In genomic region chr14:23538785-23539184, GRCh38 we compare ENCODE assay signal across 10 cellular contexts. TPM values are rescaled to one million over a fixed set of nuclear protein-coding genes. Genes with fewer than 3 reads are reported as not detected.
DNase-seq lines count a peak whose midpoint lies in the region; ATAC-seq and TF ChIP-seq lines count a peak whose summit lies in the region.
"Had no signal": no experiment of that assay in that cellular context is flagged by ENCODE, and none has a peak within 500 bp of the region (broad histone marks: within the 10 kb centered on the region; RNA-seq: fewer than 3 reads in every experiment).

No MANE protein-coding gene starts in this region.

- H3K27ac ChIP-seq in ectodermal cell (ENCODE audit: insufficient read depth, low read depth, low read length, poor library complexity, severe bottlenecking): peak overlapping the region; percentile 64
- H3K27ac ChIP-seq in body of pancreas: no peak overlapping the region
- H3K27ac ChIP-seq: Peyer's patch had no signal

- TF ChIP-seq POLR2A in body of pancreas (IDR thresholded peaks at IDR 0.05): no peak

- H3K27ac Mint-ChIP-seq in mesothelial cell of epicardium: peak overlapping the region; percentile 22

- peaks cover 3% of the 10 kb centered on the region for H3K36me3 Mint-ChIP-seq in mesothelial cell of epicardium

- H3K27me3 Mint-ChIP-seq in mesothelial cell of epicardium (ENCODE audit: low read depth): no peaks in the 10 kb centered on the region

- intact Hi-C loops in body of pancreas (cut with DNase I): no loop called here

- 11 to 18% methylated on average over 7 of the region's 7 CpGs for WGBS in ectodermal cell, 2 experiments
- WGBS in body of pancreas, 2 donors: 52 to 55% methylated on average over 7 of the region's 7 CpGs

- H3K9me3 ChIP-seq in ectodermal cell (ENCODE audit: control insufficient read depth, low read length): no peaks in the 10 kb centered on the region
- no peaks in the 10 kb centered on the region for H3K9me3 ChIP-seq in body of pancreas
- H3K9me3 ChIP-seq: Peyer's patch had no signal

- no peak for ATAC-seq in body of pancreas

- DNase-seq in ELF-1 (ENCODE audit: low read depth, low spot score): peak; percentile 58
- DNase-seq in NCI-H2196 treated with DMSO at 0.1 percent for 48 hours (lab: John Stamatoyannopoulos, UW; ENCODE audit: unreplicated experiment): peak; percentile 51
- DNase-seq in mesothelial cell of epicardium (ENCODE audit: low spot score in 2 of 2, unreplicated experiment in 2 of 2): no peak
- no peak for DNase-seq in MV-4-11 (lab: John Stamatoyannopoulos, UW)
- no peak for DNase-seq in stimulated activated naive CD4-positive, alpha-beta T cell treated with Interleukin-2 at 50 U/mL for 16 hours (lab: John Stamatoyannopoulos, UW)
- no peak for DNase-seq in DMS114 treated with DMSO at 0.1 percent for 48 hours (lab: John Stamatoyannopoulos, UW; ENCODE audit: unreplicated experiment)
- no peak for DNase-seq in body of pancreas
- DNase-seq: Peyer's patch had no signal

- H3K4me3 Mint-ChIP-seq in mesothelial cell of epicardium: peak overlapping the region; percentile 20

- H3K36me3 ChIP-seq in ectodermal cell (ENCODE audit: control insufficient read depth, insufficient read depth, low read length): peaks cover 7% of the 10 kb centered on the region
- H3K36me3 ChIP-seq in body of pancreas (replicated peaks in 1 of 2; ENCODE audit: insufficient read depth in 1 of 2, low read depth in 2 of 2): no peaks in the 10 kb centered on the region
- H3K36me3 ChIP-seq: Peyer's patch had no signal

- H3K27me3 ChIP-seq in ectodermal cell (ENCODE audit: control insufficient read depth, insufficient read depth, low read length, poor library complexity, severe bottlenecking): no peaks in the 10 kb centered on the region
- H3K27me3 ChIP-seq in body of pancreas: no peaks in the 10 kb centered on the region
- H3K27me3 ChIP-seq: Peyer's patch had no signal

- peaks cover 27% of the 10 kb centered on the region for H3K4me1 ChIP-seq in ectodermal cell (ENCODE audit: control insufficient read depth, insufficient read depth, low read length)
- no peaks in the 10 kb centered on the region for H3K4me1 ChIP-seq in body of pancreas
- H3K4me1 ChIP-seq: Peyer's patch had no signal

- no peak for TF ChIP-seq CTCF in mesothelial cell of epicardium (IDR thresholded peaks at IDR 0.05; ENCODE audit: unreplicated experiment)
- no peak for TF ChIP-seq CTCF in body of pancreas (IDR thresholded peaks at IDR 0.05)

- H3K4me3 ChIP-seq in ectodermal cell (ENCODE audit: insufficient read depth, low read depth, low read length) (no peak overlapping the region), body of pancreas (no peak overlapping the region)
- H3K4me3 ChIP-seq: Peyer's patch had no signal

- H3K4me1 Mint-ChIP-seq in mesothelial cell of epicardium: peaks cover 24% of the 10 kb centered on the region

- H3K9me3 Mint-ChIP-seq in mesothelial cell of epicardium: no peaks in the 10 kb centered on the region

RNA-seq across cellular contexts. Expression of gene ZFHX2, which starts 12.8 kb away (rescaled TPM):
- polyA plus RNA-seq in ectodermal cell (2013, experiment 1 of 4): 27.6 TPM
- 26.1 TPM for polyA plus RNA-seq in ectodermal cell (2013, experiment 2 of 4)
- 20.3 TPM for polyA plus RNA-seq in ectodermal cell (2013, experiment 3 of 4)
- 23.0 TPM for polyA plus RNA-seq in ectodermal cell (2013, experiment 4 of 4)
- total RNA-seq in mesothelial cell of epicardium (9.8 to 14.4 TPM (median 13.7 TPM) in 3 replicates), body of pancreas (1 to 10 TPM in 1 of 2 donors, under 1 TPM in 1; 0.33 to 1.6 TPM)

RNA-seq across cellular contexts. Expression of gene THTPA, which starts 17.3 kb away (rescaled TPM):
- polyA plus RNA-seq in ectodermal cell (2013, experiment 1 of 4): 24.2 TPM
- 15.2 TPM for polyA plus RNA-seq in ectodermal cell (2013, experiment 2 of 4)
- polyA plus RNA-seq in ectodermal cell (2013, experiment 3 of 4): 12.4 TPM
- polyA plus RNA-seq in ectodermal cell (2013, experiment 4 of 4): 17.5 TPM
- total RNA-seq in mesothelial cell of epicardium (13.9 to 17.7 TPM (median 15.2 TPM) in 3 replicates), body of pancreas (10 to 100 TPM; 11.7 to 43.2 TPM)

RNA-seq across cellular contexts. Expression of gene AP1G2, which starts 28.8 kb away (rescaled TPM):
- 111 TPM for polyA plus RNA-seq in ectodermal cell (2013, experiment 1 of 4)
- polyA plus RNA-seq in ectodermal cell (2013, experiment 2 of 4): 104 TPM
- 84.7 TPM for polyA plus RNA-seq in ectodermal cell (2013, experiment 3 of 4)
- polyA plus RNA-seq in ectodermal cell (2013, experiment 4 of 4): 91.5 TPM
- total RNA-seq in mesothelial cell of epicardium: 268 to 271 TPM (median 269 TPM) in 3 replicates
- total RNA-seq in body of pancreas: 100 to 1,000 TPM; 150 to 237 TPM

RNA-seq across cellular contexts. Expression of gene JPH4, which starts 39.8 kb away (rescaled TPM):
- polyA plus RNA-seq in ectodermal cell (2013, experiment 1 of 4): 17.1 TPM
- polyA plus RNA-seq in ectodermal cell (2013, experiment 2 of 4): 14.9 TPM
- polyA plus RNA-seq in ectodermal cell (2013, experiment 3 of 4): 16.5 TPM
- polyA plus RNA-seq in ectodermal cell (2013, experiment 4 of 4): 16.9 TPM
- total RNA-seq in mesothelial cell of epicardium (6.4 to 7.4 TPM (median 7.3 TPM) in 3 replicates), body of pancreas (under 1 TPM; 0.52 to 0.99 TPM)
- total RNA-seq: glomerular endothelial cell had no signal

Comparison
In these comparisons a context has a peak if more than half of its experiments do, and no peak if none do; other contexts are left out.
1. DNase-seq: peak in ELF-1 (single experiment) and NCI-H2196 treated with DMSO at 0.1 percent for 48 hours (single experiment); none in mesothelial cell of epicardium (0 of 2), MV-4-11 (single experiment), stimulated activated naive CD4-positive, alpha-beta T cell treated with Interleukin-2 at 50 U/mL for 16 hours (single experiment), DMS114 treated with DMSO at 0.1 percent for 48 hours (single experiment) and body of pancreas (0 of 4).